39 cellular contexts compared by ENCODE assay signal in genomic region chr5:2608391-2608790, GRCh38.
"Had no signal": no experiment of that assay in that cellular context is flagged by ENCODE, and none has a peak within 500 bp of the region (broad histone marks: within the 10 kb centered on the region; RNA-seq: fewer than 3 reads in every experiment).

No MANE protein-coding gene starts in this region.

- H3K27me3 ChIP-seq: adrenal gland, ascending aorta, body of pancreas, brain microvascular endothelial cell, breast epithelium, cardiac muscle cell had no signal

- H3K4me1 ChIP-seq: adrenal gland, ascending aorta, body of pancreas, breast epithelium had no signal

- H3K36me3 Mint-ChIP-seq: activated naive CD4-positive, alpha-beta T cell treated with anti-CD3 and anti-CD28 coated beads, Interleukin-2, amount 10 ng/mL, durations not matched to agents 7 days and 5 days; activated naive CD4-positive, alpha-beta T cell treated with anti-CD3 and anti-CD28 coated beads, Interleukin-2, amount 50 U/mL, for 24 hours; activated naive CD8-positive, alpha-beta T cell; activated naive CD8-positive, alpha-beta T cell treated with anti-CD3 and anti-CD28 coated beads for 36 hours; activated naive CD8-positive, alpha-beta T cell treated with anti-CD3 and anti-CD28 coated beads, Interleukin-2, amount 10 ng/mL, durations not matched to agents 7 days and 5 days; brain had no signal

- ATAC-seq: activated naive CD4-positive, alpha-beta T cell treated with anti-CD3 and anti-CD28 coated beads, Interleukin-2, amount 50 U/mL, for 72 hours; activated naive CD8-positive, alpha-beta T cell treated with anti-CD3 and anti-CD28 coated beads, Interleukin-2, amount 50 U/mL, for 24 hours; activated T-cell treated with anti-CD3 and anti-CD28 coated beads, Interleukin-2, amount 50 U/mL, for 4 hours; activated T-cell treated with anti-CD3 and anti-CD28 coated beads, Interleukin-2, amount 50 U/mL, for 72 hours; activated T-helper 17 cell treated with anti-CD3 and anti-CD28 coated beads, Interleukin-2, amount 50 U/mL, for 72 hours; body of pancreas had no signal

- H3K27me3 Mint-ChIP-seq: activated naive CD4-positive, alpha-beta T cell treated with anti-CD3 and anti-CD28 coated beads, Interleukin-2, amount 10 ng/mL, durations not matched to agents 7 days and 5 days; activated naive CD4-positive, alpha-beta T cell treated with anti-CD3 and anti-CD28 coated beads, Interleukin-2, amount 50 U/mL, for 24 hours; activated naive CD8-positive, alpha-beta T cell treated with anti-CD3 and anti-CD28 coated beads, Interleukin-2, amount 10 ng/mL, durations not matched to agents 7 days and 5 days; activated naive CD8-positive, alpha-beta T cell treated with anti-CD3 and anti-CD28 coated beads, Interleukin-2, amount 50 U/mL, for 24 hours; activated T-cell treated with anti-CD3 and anti-CD28 coated beads, Interleukin-2, amount 50 U/mL, for 24 hours; central memory CD8-positive, alpha-beta T cell had no signal

- H3K4me3 Mint-ChIP-seq: activated naive CD4-positive, alpha-beta T cell treated with anti-CD3 and anti-CD28 coated beads for 36 hours; activated naive CD4-positive, alpha-beta T cell treated with anti-CD3 and anti-CD28 coated beads, Interleukin-2, amount 10 ng/mL, durations not matched to agents 7 days and 5 days; activated naive CD4-positive, alpha-beta T cell treated with anti-CD3 and anti-CD28 coated beads, Interleukin-2, amount 50 U/mL, for 24 hours; activated naive CD8-positive, alpha-beta T cell; activated naive CD8-positive, alpha-beta T cell treated with anti-CD3 and anti-CD28 coated beads for 36 hours; activated naive CD8-positive, alpha-beta T cell treated with anti-CD3 and anti-CD28 coated beads, Interleukin-2, amount 10 ng/mL, durations not matched to agents 7 days and 5 days; activated naive CD8-positive, alpha-beta T cell treated with anti-CD3 and anti-CD28 coated beads, Interleukin-2, amount 50 U/mL, for 24 hours; activated T-cell treated with anti-CD3 and anti-CD28 coated beads, Interleukin-2, amount 50 U/mL, for 24 hours; activated T-cell treated with anti-CD3 and anti-CD28 coated beads, Interleukin-2, amount 50 U/mL, for 4 hours; activated T-cell treated with anti-CD3 and anti-CD28 coated beads, Interleukin-2, amount 50 U/mL, for 72 hours; activated T-helper 1 cell treated with anti-CD3 and anti-CD28 coated beads, Interleukin-12 subunit alpha, Interleukin-12 subunit beta, Interleukin-2, Interleukin-4 antibody, amounts not matched to agents 30 ng/mL and 10 ng/mL and 1 ng/mL, durations not matched to agents 14 hours and 24 hours and 36 hours; activated T-helper 17 cell treated with anti-CD3 and anti-CD28 coated beads, Interleukin-2, amount 50 U/mL, for 72 hours; brain; central memory CD8-positive, alpha-beta T cell had no signal

- H3K36me3 ChIP-seq: adrenal gland, ascending aorta, brain microvascular endothelial cell, breast epithelium, cardiac muscle cell had no signal

- H3K4me1 Mint-ChIP-seq: activated naive CD4-positive, alpha-beta T cell treated with anti-CD3 and anti-CD28 coated beads, Interleukin-2, amount 10 ng/mL, durations not matched to agents 7 days and 5 days; activated naive CD4-positive, alpha-beta T cell treated with anti-CD3 and anti-CD28 coated beads, Interleukin-2, amount 50 U/mL, for 24 hours; activated naive CD8-positive, alpha-beta T cell treated with anti-CD3 and anti-CD28 coated beads for 36 hours; activated naive CD8-positive, alpha-beta T cell treated with anti-CD3 and anti-CD28 coated beads, Interleukin-2, amount 10 ng/mL, durations not matched to agents 7 days and 5 days; activated naive CD8-positive, alpha-beta T cell treated with anti-CD3 and anti-CD28 coated beads, Interleukin-2, amount 50 U/mL, for 24 hours; activated T-helper 17 cell treated with anti-CD3 and anti-CD28 coated beads, Interleukin-2, amount 50 U/mL, for 72 hours; central memory CD8-positive, alpha-beta T cell had no signal

- H3K9me3 ChIP-seq: adrenal gland, ascending aorta, body of pancreas, breast epithelium had no signal

- H3K27ac ChIP-seq: adrenal gland, ascending aorta, body of pancreas, brain microvascular endothelial cell, breast epithelium, cardiac muscle cell had no signal

- H3K9me3 Mint-ChIP-seq: activated naive CD4-positive, alpha-beta T cell treated with anti-CD3 and anti-CD28 coated beads, Interleukin-2, amount 50 U/mL, for 24 hours; activated naive CD8-positive, alpha-beta T cell treated with anti-CD3 and anti-CD28 coated beads for 36 hours; activated naive CD8-positive, alpha-beta T cell treated with anti-CD3 and anti-CD28 coated beads, Interleukin-2, amount 50 U/mL, for 24 hours; activated T-helper 1 cell treated with anti-CD3 and anti-CD28 coated beads, Interleukin-12 subunit alpha, Interleukin-12 subunit beta, Interleukin-2, Interleukin-4 antibody, amounts not matched to agents 30 ng/mL and 10 ng/mL and 1 ng/mL, durations not matched to agents 14 hours and 24 hours and 36 hours had no signal

- H3K4me3 ChIP-seq: adrenal gland, ascending aorta, body of pancreas, breast epithelium, cardiac muscle cell had no signal

- DNase-seq: activated effector memory CD4-positive, alpha-beta T cell treated with anti-CD3 and anti-CD28 coated beads, Interleukin-2, amount 50 U/mL, for 16 hours; activated effector memory CD4-positive, alpha-beta T cell treated with Interleukin-2 at 50 U/mL for 16 hours; activated gamma-delta T cell; activated gamma-delta T cell treated with Interleukin-2 at 50 U/mL for 16 hours; activated naive CD4-positive, alpha-beta T cell; activated naive CD4-positive, alpha-beta T cell treated with anti-CD3 and anti-CD28 coated beads for 36 hours; activated naive CD4-positive, alpha-beta T cell treated with anti-CD3 and anti-CD28 coated beads, Interleukin-2, amount 10 ng/mL, durations not matched to agents 7 days and 5 days; activated naive CD4-positive, alpha-beta T cell treated with anti-CD3 and anti-CD28 coated beads, Interleukin-2, amount 50 U/mL, for 16 hours; activated naive CD4-positive, alpha-beta T cell treated with Interleukin-2 at 50 U/mL for 16 hours; activated naive CD8-positive, alpha-beta T cell treated with anti-CD3 and anti-CD28 coated beads for 36 hours; activated naive CD8-positive, alpha-beta T cell treated with anti-CD3 and anti-CD28 coated beads, Interleukin-2, amount 10 ng/mL, durations not matched to agents 7 days and 5 days; activated naive CD8-positive, alpha-beta T cell treated with anti-CD3 and anti-CD28 coated beads, Interleukin-2, amount 50 U/mL, for 24 hours; activated T-cell treated with anti-CD3 and anti-CD28 coated beads for 4 hours; activated T-cell treated with anti-CD3 and anti-CD28 coated beads, Interleukin-2, amount 50 U/mL, for 1 hour; activated T-cell treated with anti-CD3 and anti-CD28 coated beads, Interleukin-2, amount 50 U/mL, for 24 hours; activated T-cell treated with anti-CD3 and anti-CD28 coated beads, Interleukin-2, amount 50 U/mL, for 4 hours; activated T-cell treated with anti-CD3 and anti-CD28 coated beads, Interleukin-2, amount 50 U/mL, for 48 hours; activated T-cell treated with anti-CD3 and anti-CD28 coated beads, Interleukin-2, amount 50 U/mL, for 72 hours; amniotic stem cell; amygdala; anterior cingulate cortex; aorta; body of pancreas; brain microvascular endothelial cell; caudate nucleus; central memory CD4-positive, alpha-beta T cell; cerebellar nuclear complex had no signal

- H3K27ac Mint-ChIP-seq: activated naive CD4-positive, alpha-beta T cell treated with anti-CD3 and anti-CD28 coated beads for 36 hours; activated naive CD4-positive, alpha-beta T cell treated with anti-CD3 and anti-CD28 coated beads, Interleukin-2, amount 10 ng/mL, durations not matched to agents 7 days and 5 days; activated naive CD4-positive, alpha-beta T cell treated with anti-CD3 and anti-CD28 coated beads, Interleukin-2, amount 50 U/mL, for 24 hours; activated naive CD4-positive, alpha-beta T cell treated with anti-CD3 and anti-CD28 coated beads, Interleukin-2, amount 50 U/mL, for 72 hours; activated naive CD8-positive, alpha-beta T cell; activated naive CD8-positive, alpha-beta T cell treated with anti-CD3 and anti-CD28 coated beads for 36 hours; activated naive CD8-positive, alpha-beta T cell treated with anti-CD3 and anti-CD28 coated beads, Interleukin-2, amount 10 ng/mL, durations not matched to agents 7 days and 5 days; activated naive CD8-positive, alpha-beta T cell treated with anti-CD3 and anti-CD28 coated beads, Interleukin-2, amount 50 U/mL, for 24 hours; activated T-cell treated with anti-CD3 and anti-CD28 coated beads, Interleukin-2, amount 50 U/mL, for 24 hours; activated T-cell treated with anti-CD3 and anti-CD28 coated beads, Interleukin-2, amount 50 U/mL, for 72 hours; activated T-helper 1 cell treated with anti-CD3 and anti-CD28 coated beads, Interleukin-12 subunit alpha, Interleukin-12 subunit beta, Interleukin-2, Interleukin-4 antibody, amounts not matched to agents 30 ng/mL and 10 ng/mL and 1 ng/mL, durations not matched to agents 14 hours and 24 hours and 36 hours; activated T-helper 17 cell treated with anti-CD3 and anti-CD28 coated beads, Interleukin-2, amount 50 U/mL, for 72 hours; activated T-helper 2 cell treated with anti-CD3 and anti-CD28 coated beads, Interferon-gamma antibody, Interleukin-2, Interleukin-4, amounts not matched to agents 10 μg/mL and 5 μg/mL and 100 μg/mL, durations not matched to agents 14 hours and 24 hours and 36 hours had no signal
